Comparison of ENCODE assay signal across 10 cellular contexts in genomic region chr11:28836285-28837081, GRCh38.
DNase-seq lines count a peak whose midpoint lies in the region; ATAC-seq and TF ChIP-seq lines count a peak whose summit lies in the region.
"Had no signal": no experiment of that assay in that cellular context is flagged by ENCODE, and none has a peak within 500 bp of the region (broad histone marks: within the 10 kb centered on the region; RNA-seq: fewer than 3 reads in every experiment).

No MANE protein-coding gene starts in this region.

- H3K9me3 ChIP-seq in mesodermal cell (ENCODE audit: control insufficient read depth, low read length): no peaks in the 10 kb centered on the region
- no peaks in the 10 kb centered on the region for H3K9me3 ChIP-seq in uterus

- TF ChIP-seq POLR2A in uterus (IDR thresholded peaks at IDR 0.05): no peak

- DNase-seq in COR-L47 (lab: John Stamatoyannopoulos, UW) (peak; percentile 52), M059J (ENCODE audit: low read depth) (peak; percentile 99), chondrocyte (ENCODE audit: low spot score) (no peak), uterus (no peak), pons (ENCODE audit: low spot score) (no peak)
- no peak for DNase-seq in activated CD4-positive, alpha-beta T cell treated with anti-CD3 and anti-CD28 coated beads, Interleukin-2, amount 50 U/mL, for 4 hours
- DNase-seq: natural killer cell, T-helper 2 cell had no signal

- H3K9me3 Mint-ChIP-seq in chondrocyte (ENCODE audit: low read depth): peaks cover 8% of the 10 kb centered on the region

- H3K36me3 ChIP-seq in mesodermal cell (ENCODE audit: control insufficient read depth, insufficient read depth, low read length) (no peaks in the 10 kb centered on the region), uterus (no peaks in the 10 kb centered on the region)

- H3K27me3 ChIP-seq in uterus: no peaks in the 10 kb centered on the region

- peak overlapping the region; percentile 20 for H3K4me3 Mint-ChIP-seq in chondrocyte (ENCODE audit: unreplicated experiment)
- H3K4me3 Mint-ChIP-seq: natural killer cell had no signal

- TF ChIP-seq CTCF in chondrocyte (IDR thresholded peaks at IDR 0.05) (no peak), uterus (IDR thresholded peaks at IDR 0.05) (no peak)

- H3K4me3 ChIP-seq in mesodermal cell (ENCODE audit: extremely low read depth, insufficient read depth, low read length, poor library complexity, severe bottlenecking): no peak overlapping the region
- no peak overlapping the region for H3K4me3 ChIP-seq in uterus

- H3K4me1 ChIP-seq in mesodermal cell (ENCODE audit: control insufficient read depth, insufficient read depth, low read length, poor library complexity, severe bottlenecking): peaks cover 33% of the 10 kb centered on the region
- no peaks in the 10 kb centered on the region for H3K4me1 ChIP-seq in uterus

- H3K27ac ChIP-seq in mesodermal cell (ENCODE audit: low read depth, low read length, severe bottlenecking): peak overlapping the region; percentile 60
- no peak overlapping the region for H3K27ac ChIP-seq in uterus

- no peaks in the 10 kb centered on the region for H3K27me3 Mint-ChIP-seq in chondrocyte (ENCODE audit: low read depth)

- H3K27ac Mint-ChIP-seq in chondrocyte (ENCODE audit: unreplicated experiment): peak overlapping the region; percentile 86
- H3K27ac Mint-ChIP-seq: natural killer cell had no signal

- H3K36me3 Mint-ChIP-seq in chondrocyte (ENCODE audit: low read depth): no peaks in the 10 kb centered on the region
- H3K36me3 Mint-ChIP-seq: natural killer cell had no signal

- peaks cover 59% of the 10 kb centered on the region for H3K4me1 Mint-ChIP-seq in chondrocyte (ENCODE audit: low read depth)
- H3K4me1 Mint-ChIP-seq: natural killer cell had no signal

- WGBS in mesodermal cell (ENCODE audit: insufficient coverage in 2 of 2), 2 experiments: 53 to 75% methylated on average over 1 to 2 of the region's 4 CpGs

- intact Hi-C loops in uterus (cut with DNase I; ENCODE audit: low total_unique reads): no loop called here

- no peak for ATAC-seq in HG03025 (IDR thresholded peaks at IDR 0.05; ENCODE audit: low FRiP score, unreplicated experiment)
- ATAC-seq: natural killer cell had no signal

Comparison
In these comparisons a context has a peak if more than half of its experiments do, and no peak if none do; other contexts are left out.
1. DNase-seq: peak in COR-L47 (single experiment) and M059J (single experiment); none in chondrocyte (single experiment), activated CD4-positive, alpha-beta T cell treated with anti-CD3 and anti-CD28 coated beads, Interleukin-2, amount 50 U/mL, for 4 hours (0 of 2), uterus (0 of 2) and pons (single experiment).